18 cellular contexts compared by ENCODE assay signal in genomic region chr22:29224859-29225410, GRCh38. TPM values are rescaled to one million over a fixed set of nuclear protein-coding genes. Genes with fewer than 3 reads are reported as not detected.
DNase-seq lines count a peak whose midpoint lies in the region; ATAC-seq and TF ChIP-seq lines count a peak whose summit lies in the region.
"Had no signal": no experiment of that assay in that cellular context is flagged by ENCODE, and none has a peak within 500 bp of the region (broad histone marks: within the 10 kb centered on the region; RNA-seq: fewer than 3 reads in every experiment).

No MANE protein-coding gene starts in this region.

- H3K9ac ChIP-seq in HUES6 (ENCODE audit: low read length) (peak overlapping the region; percentile 22), muscle layer of colon (ENCODE audit: low read length) (no peak overlapping the region)

- H3K9me3 ChIP-seq in HUES6 (ENCODE audit: control insufficient read depth, insufficient read depth, low read depth, low read length) (no peaks in the 10 kb centered on the region), muscle layer of colon (ENCODE audit: low read length) (no peaks in the 10 kb centered on the region), stomach (no peaks in the 10 kb centered on the region), HAP-1 (no peaks in the 10 kb centered on the region)
- H3K9me3 ChIP-seq: ovary had no signal

- H3K27ac ChIP-seq in HUES6 (ENCODE audit: low read depth, low read length) (no peak overlapping the region), cingulate gyrus (ENCODE audit: low read depth, low read length) (peak overlapping the region; percentile 14), muscle layer of colon (ENCODE audit: low read depth, low read length) (peak overlapping the region; percentile 19), stomach (peak overlapping the region; percentile 13 to 69 (median 66))
- H3K27ac ChIP-seq: ovary had no signal

- no peak for TF ChIP-seq EP300 in stomach (IDR thresholded peaks at IDR 0.05)

- H3K4me1 ChIP-seq in HUES6 (ENCODE audit: control insufficient read depth, insufficient read depth, low read length) (peaks cover 22% of the 10 kb centered on the region), muscle layer of colon (ENCODE audit: insufficient read depth, low read length) (peaks cover 39% of the 10 kb centered on the region), stomach (peaks cover 19 to 41% (median 34%) of the 10 kb centered on the region in 4 donors), HAP-1 (no peaks in the 10 kb centered on the region)

- no peaks in the 10 kb centered on the region for H3K27me3 ChIP-seq in HUES6 (ENCODE audit: control insufficient read depth, insufficient read depth, low read length)
- H3K27me3 ChIP-seq in muscle layer of colon (ENCODE audit: control insufficient read depth in 1 of 2, insufficient read depth in 2 of 2, low read length in 2 of 2), result no peaks in the 10 kb centered on the region
- no peaks in the 10 kb centered on the region for H3K27me3 ChIP-seq in stomach
- no peaks in the 10 kb centered on the region for H3K27me3 ChIP-seq in HAP-1 (ENCODE audit: low read depth)
- H3K27me3 ChIP-seq: ovary had no signal

- H3K4me3 ChIP-seq in HUES6 (ENCODE audit: low read depth, low read length) (no peak overlapping the region), muscle layer of colon (ENCODE audit: low read depth in 1 of 2, low read length in 2 of 2) (no peak overlapping the region), stomach (no peak overlapping the region), HAP-1 (no peak overlapping the region)
- H3K4me3 ChIP-seq: ovary, smooth muscle cell had no signal

- DNase-seq in stomach (no peak), GM03348 (ENCODE audit: low spot score) (no peak), HAP-1 (ENCODE audit: low spot score in 2 of 2) (no peak)
- DNase-seq: activated CD4-positive, alpha-beta T cell treated with anti-CD3 and anti-CD28 coated beads for 36 hours; activated CD8-positive, alpha-beta memory T cell treated with anti-CD3 and anti-CD28 coated beads, Interleukin-2, amount 50 U/mL, for 4 hours; CD8-positive, alpha-beta T cell; DMS79 treated with DMSO at 0.1 percent for 48 hours; Karpas-422; stimulated activated CD4-positive, alpha-beta T cell treated with anti-CD3 and anti-CD28 coated beads, Interleukin-4, amount 100 ng/mL, for 24 hours had no signal

- 82 to 94% (median 92%) methylated on average over 6 to 7 of the region's 7 CpGs for WGBS in stomach, 5 donors

- H3K36me3 ChIP-seq in HUES6 (ENCODE audit: control insufficient read depth, insufficient read depth, low read length) (no peaks in the 10 kb centered on the region), muscle layer of colon (ENCODE audit: insufficient read depth, low read length) (no peaks in the 10 kb centered on the region), stomach (no peaks in the 10 kb centered on the region), HAP-1 (replicated peaks) (no peaks in the 10 kb centered on the region)
- H3K36me3 ChIP-seq: ovary had no signal

- intact Hi-C loops in stomach (cut with DNase I; ENCODE audit: low total_unique reads), result no loop called here

- in situ Hi-C loops in HAP-1 (cut with MboI; ENCODE audit: low sequenced_read_pairs), result no loop called here

- ATAC-seq in HG03045 (IDR thresholded peaks at IDR 0.05; ENCODE audit: unreplicated experiment), result no peak
- no peak for ATAC-seq in HG02610 (IDR thresholded peaks at IDR 0.05; ENCODE audit: unreplicated experiment)
- ATAC-seq: activated CD4-positive, alpha-beta T cell treated with anti-CD3 and anti-CD28 coated beads for 36 hours; CD8-positive, alpha-beta T cell had no signal

- no peak for TF ChIP-seq POLR2A in stomach (IDR thresholded peaks at IDR 0.05)

- TF ChIP-seq CTCF in stomach (IDR thresholded peaks at IDR 0.05), result no peak

RNA-seq across cellular contexts. Expression of gene EMID1, which starts 19.2 kb away (rescaled TPM):
- total RNA-seq in stomach, result 10 to 100 TPM in 2 of 5 donors, 1 to 10 TPM in 2, not detected in 1; 1.8 to 23.6 (median 9.5) TPM
- polyA plus RNA-seq in stomach, result 10 to 100 TPM in 2 of 3 donors, 1 to 10 TPM in 1; 2.5 to 12.7 (median 10.3) TPM
- total RNA-seq: activated CD4-positive, alpha-beta T cell treated with anti-CD3 and anti-CD28 coated beads for 36 hours; bronchial epithelial cell; CD8-positive, alpha-beta T cell; HT-29 had no signal

RNA-seq across cellular contexts. Expression of gene RHBDD3, which starts 42.8 kb away (rescaled TPM):
- total RNA-seq in stomach, result 10 to 100 TPM; 14.5 to 76.5 (median 45.1) TPM
- polyA plus RNA-seq in stomach, result 10 to 100 TPM in 2 of 3 donors, 1 to 10 TPM in 1; 9.8 to 19.6 (median 16.7) TPM

RNA-seq across cellular contexts. Expression of gene EWSR1, which starts 43.1 kb away (rescaled TPM):
- total RNA-seq in stomach, result 100 to 1,000 TPM; 145 to 376 (median 185) TPM
- polyA plus RNA-seq in stomach, result 100 to 1,000 TPM in 1 of 3 donors, 10 to 100 TPM in 2; 97.7 to 137 (median 98.2) TPM
